In the genomic region with DNA sequence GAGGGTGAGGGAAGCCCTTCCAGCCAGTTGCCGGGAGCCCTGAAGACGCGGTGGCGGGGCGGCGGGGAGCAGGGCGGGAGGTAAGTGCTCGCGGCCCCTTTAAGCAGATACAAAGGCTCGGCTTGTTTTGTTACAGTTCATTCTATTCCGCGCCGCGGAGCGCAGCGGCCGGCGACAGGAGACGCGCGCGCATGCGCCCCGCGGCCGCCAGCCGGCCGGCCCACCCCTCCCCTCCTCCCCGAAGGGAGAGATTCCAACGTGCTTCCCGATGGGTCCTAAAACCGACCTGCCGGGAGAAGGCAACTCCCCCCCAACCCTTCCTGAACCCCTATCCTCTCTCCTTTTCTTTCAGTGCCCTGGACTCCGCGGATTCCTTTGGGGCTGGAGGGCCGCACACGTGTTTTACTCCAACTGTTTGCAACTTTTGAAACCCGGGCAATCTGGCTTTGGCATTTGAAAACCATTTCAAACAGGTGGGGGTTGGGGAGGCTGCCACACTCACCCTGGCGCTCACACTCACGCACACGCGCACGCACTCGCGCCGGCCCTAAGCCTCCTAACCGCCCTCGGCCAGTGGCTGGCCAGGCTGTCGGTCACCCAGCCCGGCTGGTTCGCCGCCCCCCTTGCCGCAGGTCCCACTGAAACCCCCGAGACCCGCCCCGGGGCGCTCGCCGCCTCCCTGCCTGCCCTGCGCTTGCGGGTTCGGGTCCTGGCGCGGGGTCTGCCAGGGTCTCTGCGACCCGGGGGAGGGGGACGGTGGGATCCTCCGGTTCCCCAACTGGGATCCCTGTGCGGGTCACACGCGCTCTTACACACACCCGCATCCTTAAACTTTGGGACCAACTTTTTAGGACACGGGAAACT, we compare ENCODE assay signal across 8 cellular contexts. TPM values are rescaled to one million over a fixed set of nuclear protein-coding genes. Genes with fewer than 3 reads are reported as not detected.
DNase-seq lines count a peak whose midpoint lies in the region; ATAC-seq and TF ChIP-seq lines count a peak whose summit lies in the region.

Gene MAGI1, minus strand, starts transcription at position 193 of the 864 bp plus-strand sequence. CDS start 610 bp downstream, outside the sequence.

- H3K27ac Mint-ChIP-seq in natural killer cell treated with Interleukin-12 subunit alpha and Interleukin-12 subunit beta and Interleukin-15 and Interleukin-18, amount 100 ng/mL, for 72 hours = no peak within 1 kb of the TSS
- peak within 1 kb of the TSS; percentile 99 for H3K27ac Mint-ChIP-seq in type B pancreatic cell

- no peaks in the 10 kb centered on the region for H3K36me3 Mint-ChIP-seq in activated T-cell treated with anti-CD3 and anti-CD28 coated beads, Interleukin-2, amount 50 U/mL, for 4 hours (ENCODE audit: insufficient read depth)
- no peaks in the 10 kb centered on the region for H3K36me3 Mint-ChIP-seq in natural killer cell treated with Interleukin-12 subunit alpha and Interleukin-12 subunit beta and Interleukin-15 and Interleukin-18, amount 100 ng/mL, for 72 hours
- H3K36me3 Mint-ChIP-seq in type B pancreatic cell = peaks cover 9% of the 10 kb centered on the region

- peak within 1 kb of the TSS; percentile 77 for H3K27ac ChIP-seq in foreskin keratinocyte

- TF ChIP-seq CTCF in foreskin keratinocyte (conservative IDR thresholded peaks at IDR 0.05) (peak; percentile 4), type B pancreatic cell (conservative IDR thresholded peaks at IDR 0.05) (no peak)

- ATAC-seq in GM19351 (IDR thresholded peaks at IDR 0.05; ENCODE audit: unreplicated experiment) (peak; percentile 85), HG03442 (IDR thresholded peaks at IDR 0.05; ENCODE audit: unreplicated experiment) (peak; percentile 91), foreskin keratinocyte (peak; percentile 86)
- peak; percentile 66 to 74 for ATAC-seq in activated T-cell treated with anti-CD3 and anti-CD28 coated beads, Interleukin-2, amount 50 U/mL, for 4 hours
- ATAC-seq in natural killer cell treated with Interleukin-12 subunit alpha and Interleukin-12 subunit beta and Interleukin-15 and Interleukin-18, amount 100 ng/mL, for 72 hours = peak; percentile 48 to 50

- DNase-seq in CMK (ENCODE audit: low read depth) (peak; percentile 44), NCI-H460 (ENCODE audit: extremely low read depth, low read depth) (peak; percentile 82), foreskin keratinocyte (peak; percentile 81 to 88), type B pancreatic cell (ENCODE audit: extremely low spot score, unreplicated experiment) (peak; percentile 92)
- DNase-seq in activated T-cell treated with anti-CD3 and anti-CD28 coated beads, Interleukin-2, amount 50 U/mL, for 4 hours = no peak
- DNase-seq in natural killer cell treated with Interleukin-12 subunit alpha and Interleukin-12 subunit beta and Interleukin-15 and Interleukin-18, amount 100 ng/mL, for 72 hours (ENCODE audit: low spot score) = no peak

- no peaks in the 10 kb centered on the region for H3K9me3 Mint-ChIP-seq in activated T-cell treated with anti-CD3 and anti-CD28 coated beads, Interleukin-2, amount 50 U/mL, for 4 hours
- no peaks in the 10 kb centered on the region for H3K9me3 Mint-ChIP-seq in natural killer cell treated with Interleukin-12 subunit alpha and Interleukin-12 subunit beta and Interleukin-15 and Interleukin-18, amount 100 ng/mL, for 72 hours
- no peaks in the 10 kb centered on the region for H3K9me3 Mint-ChIP-seq in type B pancreatic cell

- peaks cover 16% of the 10 kb centered on the region for H3K4me1 ChIP-seq in foreskin keratinocyte

- H3K27me3 ChIP-seq in foreskin keratinocyte = no peaks in the 10 kb centered on the region

- peaks cover 66% of the 10 kb centered on the region for H3K27me3 Mint-ChIP-seq in activated T-cell treated with anti-CD3 and anti-CD28 coated beads, Interleukin-2, amount 50 U/mL, for 4 hours (ENCODE audit: low read depth)
- peaks cover 49 to 50% of the 10 kb centered on the region in 2 donors for H3K27me3 Mint-ChIP-seq in natural killer cell treated with Interleukin-12 subunit alpha and Interleukin-12 subunit beta and Interleukin-15 and Interleukin-18, amount 100 ng/mL, for 72 hours
- peaks cover 7% of the 10 kb centered on the region for H3K27me3 Mint-ChIP-seq in type B pancreatic cell

- H3K4me1 Mint-ChIP-seq in activated T-cell treated with anti-CD3 and anti-CD28 coated beads, Interleukin-2, amount 50 U/mL, for 4 hours (ENCODE audit: low read depth) = peaks cover 9% of the 10 kb centered on the region
- peaks cover 4 to 6% of the 10 kb centered on the region in 2 donors for H3K4me1 Mint-ChIP-seq in natural killer cell treated with Interleukin-12 subunit alpha and Interleukin-12 subunit beta and Interleukin-15 and Interleukin-18, amount 100 ng/mL, for 72 hours (ENCODE audit: low read depth in 2 of 2)
- H3K4me1 Mint-ChIP-seq in type B pancreatic cell (ENCODE audit: unreplicated experiment) = peaks cover 25% of the 10 kb centered on the region

- peak within 1 kb of the TSS; percentile 74 for H3K4me3 Mint-ChIP-seq in activated T-cell treated with anti-CD3 and anti-CD28 coated beads, Interleukin-2, amount 50 U/mL, for 4 hours
- H3K4me3 Mint-ChIP-seq in natural killer cell treated with Interleukin-12 subunit alpha and Interleukin-12 subunit beta and Interleukin-15 and Interleukin-18, amount 100 ng/mL, for 72 hours = peak within 1 kb of the TSS; percentile 78
- peak within 1 kb of the TSS; percentile 100 for H3K4me3 Mint-ChIP-seq in type B pancreatic cell

RNA-seq across cellular contexts. Expression of gene MAGI1, which starts in this region (rescaled TPM):
- total RNA-seq in NCI-H460 (2014; rRNA removed; shearing (Covaris generic)) = 1.3 and 1.7 TPM in 2 replicates
- 0.22 and 4.3 TPM in 2 replicates for polyA plus RNA-seq in NCI-H460 (2014; cell fraction: nucleus; rRNA removed)
- total RNA-seq in activated T-cell treated with anti-CD3 and anti-CD28 coated beads, Interleukin-2, amount 50 U/mL, for 4 hours = under 1 TPM; 0.45 to 0.76 (median 0.46) TPM
- total RNA-seq in foreskin keratinocyte = 9.6 and 11.2 TPM in 2 replicates
- polyA plus RNA-seq in foreskin keratinocyte = 1.3 TPM in 2 replicates
- total RNA-seq in natural killer cell treated with Interleukin-12 subunit alpha and Interleukin-12 subunit beta and Interleukin-15 and Interleukin-18, amount 100 ng/mL, for 72 hours = not detected
- 46.1 and 53.1 TPM in 2 replicates for total RNA-seq in type B pancreatic cell (ENCODE audit: low replicate concordance)

Comparison
In these comparisons a context has a peak if more than half of its experiments do, and no peak if none do; other contexts are left out.
1. Peak in ATAC-seq in activated T-cell treated with anti-CD3 and anti-CD28 coated beads, Interleukin-2, amount 50 U/mL, for 4 hours; RNA of the gene not detected or under 1 TPM.
2. Peak in ATAC-seq in natural killer cell treated with Interleukin-12 subunit alpha and Interleukin-12 subunit beta and Interleukin-15 and Interleukin-18, amount 100 ng/mL, for 72 hours; RNA of the gene not detected or under 1 TPM.
3. DNase-seq: peak in CMK (single experiment), NCI-H460 (single experiment), foreskin keratinocyte (2 of 2) and type B pancreatic cell (single experiment); none in activated T-cell treated with anti-CD3 and anti-CD28 coated beads, Interleukin-2, amount 50 U/mL, for 4 hours (single experiment) and natural killer cell treated with Interleukin-12 subunit alpha and Interleukin-12 subunit beta and Interleukin-15 and Interleukin-18, amount 100 ng/mL, for 72 hours (single experiment).
4. Peak in every context shown above with its lines, with median percentiles within 50 percentile points of each other: ATAC-seq and H3K4me3 Mint-ChIP-seq.